Comparison of ENCODE assay signal across 30 cellular contexts in genomic region chr9:89115426-89115825, GRCh38.
"Had no signal": no experiment of that assay in that cellular context is flagged by ENCODE, and none has a peak within 500 bp of the region (broad histone marks: within the 10 kb centered on the region; RNA-seq: fewer than 3 reads in every experiment).

No MANE protein-coding gene starts in this region.

- H3K4me3 Mint-ChIP-seq: activated CD8-positive, alpha-beta memory T cell treated with anti-CD3 and anti-CD28 coated beads, Interleukin-2, amount 10 ng/mL, durations not matched to agents 7 days and 5 days; activated CD8-positive, alpha-beta T cell treated with anti-CD3 and anti-CD28 coated beads, Interleukin-2, amount 10 ng/mL, durations not matched to agents 7 days and 5 days; activated naive CD4-positive, alpha-beta T cell treated with anti-CD3 and anti-CD28 coated beads, Interleukin-2, amount 10 ng/mL, durations not matched to agents 7 days and 5 days; activated naive CD8-positive, alpha-beta T cell; activated T-cell treated with anti-CD3 and anti-CD28 coated beads, Interleukin-2, amount 50 U/mL, for 72 hours; central memory CD8-positive, alpha-beta T cell; WTC11 had no signal

- H3K27me3 ChIP-seq: body of pancreas, breast epithelium, esophagus squamous epithelium, gastroesophageal sphincter had no signal

- FAIRE-seq: colon, endometrium, endothelial cell of umbilical vein had no signal

- DNase-seq: activated CD4-positive, alpha-beta T cell treated with anti-CD3 and anti-CD28 coated beads for 48 hours; activated CD4-positive, alpha-beta T cell treated with anti-CD3 and anti-CD28 coated beads, Interleukin-2, amount 50 U/mL, for 1 hour; activated CD4-positive, alpha-beta T cell treated with anti-CD3 and anti-CD28 coated beads, Interleukin-2, amount 50 U/mL, for 48 hours; activated CD8-positive, alpha-beta memory T cell treated with anti-CD3 and anti-CD28 coated beads, Interleukin-2, amount 10 ng/mL, durations not matched to agents 7 days and 5 days; activated CD8-positive, alpha-beta memory T cell treated with anti-CD3 and anti-CD28 coated beads, Interleukin-2, amount 50 U/mL, for 4 hours; activated CD8-positive, alpha-beta T cell treated with anti-CD3 and anti-CD28 coated beads, Interleukin-2, amount 10 ng/mL, durations not matched to agents 7 days and 5 days; activated gamma-delta T cell; activated naive CD4-positive, alpha-beta T cell; activated naive CD4-positive, alpha-beta T cell treated with anti-CD3 and anti-CD28 coated beads, Interleukin-2, amount 10 ng/mL, durations not matched to agents 7 days and 5 days; activated T-cell treated with anti-CD3 and anti-CD28 coated beads, Interleukin-2, amount 50 U/mL, for 1 hour; activated T-cell treated with anti-CD3 and anti-CD28 coated beads, Interleukin-2, amount 50 U/mL, for 72 hours; amniotic stem cell; anterior cingulate cortex; body of pancreas; cortex of kidney; effector CD8-positive, alpha-beta T cell; esophagus squamous epithelium; foreskin melanocyte; head of caudate nucleus; T-helper 2 cell had no signal

- H3K27me3 Mint-ChIP-seq: activated naive CD4-positive, alpha-beta T cell treated with anti-CD3 and anti-CD28 coated beads, Interleukin-2, amount 10 ng/mL, durations not matched to agents 7 days and 5 days had no signal

- H3K36me3 ChIP-seq: breast epithelium, esophagus squamous epithelium, gastroesophageal sphincter had no signal

- H3K36me3 Mint-ChIP-seq: activated CD8-positive, alpha-beta memory T cell treated with anti-CD3 and anti-CD28 coated beads, Interleukin-2, amount 10 ng/mL, durations not matched to agents 7 days and 5 days; activated naive CD4-positive, alpha-beta T cell treated with anti-CD3 and anti-CD28 coated beads, Interleukin-2, amount 10 ng/mL, durations not matched to agents 7 days and 5 days; activated naive CD8-positive, alpha-beta T cell had no signal

- H3K4me1 ChIP-seq: body of pancreas, breast epithelium, esophagus squamous epithelium, gastroesophageal sphincter had no signal

- H3K9me3 ChIP-seq: body of pancreas, esophagus squamous epithelium, gastroesophageal sphincter had no signal

- H3K27ac Mint-ChIP-seq: activated CD8-positive, alpha-beta memory T cell treated with anti-CD3 and anti-CD28 coated beads, Interleukin-2, amount 10 ng/mL, durations not matched to agents 7 days and 5 days; activated CD8-positive, alpha-beta T cell treated with anti-CD3 and anti-CD28 coated beads, Interleukin-2, amount 10 ng/mL, durations not matched to agents 7 days and 5 days; activated naive CD4-positive, alpha-beta T cell treated with anti-CD3 and anti-CD28 coated beads, Interleukin-2, amount 10 ng/mL, durations not matched to agents 7 days and 5 days; activated naive CD8-positive, alpha-beta T cell; activated T-cell treated with anti-CD3 and anti-CD28 coated beads, Interleukin-2, amount 50 U/mL, for 72 hours; WTC11 had no signal

- H3K27ac ChIP-seq: body of pancreas, breast epithelium, epithelial cell of prostate, esophagus squamous epithelium, gastroesophageal sphincter, VCaP had no signal

- H3K9me3 Mint-ChIP-seq: activated naive CD4-positive, alpha-beta T cell treated with anti-CD3 and anti-CD28 coated beads, Interleukin-2, amount 10 ng/mL, durations not matched to agents 7 days and 5 days; central memory CD8-positive, alpha-beta T cell had no signal

- H3K4me3 ChIP-seq: body of pancreas, breast epithelium, esophagus squamous epithelium, gastroesophageal sphincter had no signal

- H3K4me1 Mint-ChIP-seq: activated CD8-positive, alpha-beta memory T cell treated with anti-CD3 and anti-CD28 coated beads, Interleukin-2, amount 10 ng/mL, durations not matched to agents 7 days and 5 days; activated naive CD4-positive, alpha-beta T cell treated with anti-CD3 and anti-CD28 coated beads, Interleukin-2, amount 10 ng/mL, durations not matched to agents 7 days and 5 days; central memory CD8-positive, alpha-beta T cell had no signal
